ENCODE assay signal across 1 cellular context in the genomic region with DNA sequence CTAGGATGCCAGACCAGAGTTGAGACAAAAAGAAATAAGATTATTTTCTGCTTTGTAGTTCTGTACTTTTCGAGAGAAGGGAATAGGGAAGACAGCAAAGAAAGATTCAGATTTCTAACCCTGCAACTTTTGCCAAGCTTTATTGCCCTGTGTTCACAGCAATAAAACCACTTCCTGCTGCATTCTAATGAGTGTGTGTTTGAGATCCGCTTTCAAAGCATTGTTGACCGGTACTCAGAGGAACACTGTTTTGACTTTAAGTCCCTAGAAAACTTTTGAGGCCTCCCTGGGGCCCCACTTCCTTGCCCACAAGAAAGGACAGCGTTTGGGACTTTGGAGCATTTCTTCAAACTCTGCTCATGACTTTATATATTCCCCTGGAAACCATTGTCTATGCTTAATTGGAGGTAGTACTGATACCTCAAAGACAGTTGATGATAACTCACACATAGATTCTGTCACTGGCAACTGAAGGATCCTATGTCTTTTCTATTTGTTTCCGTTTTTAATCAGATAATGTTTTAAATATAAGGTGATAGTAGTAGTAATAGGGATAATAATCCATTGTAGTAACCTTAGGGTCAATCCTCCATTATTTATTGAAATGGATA.
TF ChIP-seq lines count a peak whose summit lies in the region.

No MANE protein-coding gene starts in this region.

TF ChIP-seq in GM12878, 131 proteins besides CTCF, POLR2A, EP300 and RAD21:
- peak in 1 of 2 experiments; percentile 9; a peak in 1 of 4 replicates for TF ChIP-seq IKZF2 (IDR thresholded peaks at IDR 0.05)
- TF ChIP-seq SPI1 (IDR thresholded peaks at IDR 0.05; ENCODE audit: borderline replicate concordance, insufficient read depth, low read depth, low read length), result peak; percentile 54; the same call in 1 of the 2 replicates
- TF ChIP-seq KAT2A (conservative IDR thresholded peaks at IDR 0.05; ENCODE audit: control insufficient read depth, low read depth, low read length), result no peak
- 0 out of 2 replicates have a peak, but pooled peaks have one; percentile 23 for TF ChIP-seq IRF4 (IDR thresholded peaks at IDR 0.05; ENCODE audit: low read depth, low read length)
- TF ChIP-seq ELK1 (IDR thresholded peaks at IDR 0.05; ENCODE audit: low read depth, low read length), result 0 out of 2 replicates have a peak, but pooled peaks have one; percentile 22
- TF ChIP-seq, protein P1, sequence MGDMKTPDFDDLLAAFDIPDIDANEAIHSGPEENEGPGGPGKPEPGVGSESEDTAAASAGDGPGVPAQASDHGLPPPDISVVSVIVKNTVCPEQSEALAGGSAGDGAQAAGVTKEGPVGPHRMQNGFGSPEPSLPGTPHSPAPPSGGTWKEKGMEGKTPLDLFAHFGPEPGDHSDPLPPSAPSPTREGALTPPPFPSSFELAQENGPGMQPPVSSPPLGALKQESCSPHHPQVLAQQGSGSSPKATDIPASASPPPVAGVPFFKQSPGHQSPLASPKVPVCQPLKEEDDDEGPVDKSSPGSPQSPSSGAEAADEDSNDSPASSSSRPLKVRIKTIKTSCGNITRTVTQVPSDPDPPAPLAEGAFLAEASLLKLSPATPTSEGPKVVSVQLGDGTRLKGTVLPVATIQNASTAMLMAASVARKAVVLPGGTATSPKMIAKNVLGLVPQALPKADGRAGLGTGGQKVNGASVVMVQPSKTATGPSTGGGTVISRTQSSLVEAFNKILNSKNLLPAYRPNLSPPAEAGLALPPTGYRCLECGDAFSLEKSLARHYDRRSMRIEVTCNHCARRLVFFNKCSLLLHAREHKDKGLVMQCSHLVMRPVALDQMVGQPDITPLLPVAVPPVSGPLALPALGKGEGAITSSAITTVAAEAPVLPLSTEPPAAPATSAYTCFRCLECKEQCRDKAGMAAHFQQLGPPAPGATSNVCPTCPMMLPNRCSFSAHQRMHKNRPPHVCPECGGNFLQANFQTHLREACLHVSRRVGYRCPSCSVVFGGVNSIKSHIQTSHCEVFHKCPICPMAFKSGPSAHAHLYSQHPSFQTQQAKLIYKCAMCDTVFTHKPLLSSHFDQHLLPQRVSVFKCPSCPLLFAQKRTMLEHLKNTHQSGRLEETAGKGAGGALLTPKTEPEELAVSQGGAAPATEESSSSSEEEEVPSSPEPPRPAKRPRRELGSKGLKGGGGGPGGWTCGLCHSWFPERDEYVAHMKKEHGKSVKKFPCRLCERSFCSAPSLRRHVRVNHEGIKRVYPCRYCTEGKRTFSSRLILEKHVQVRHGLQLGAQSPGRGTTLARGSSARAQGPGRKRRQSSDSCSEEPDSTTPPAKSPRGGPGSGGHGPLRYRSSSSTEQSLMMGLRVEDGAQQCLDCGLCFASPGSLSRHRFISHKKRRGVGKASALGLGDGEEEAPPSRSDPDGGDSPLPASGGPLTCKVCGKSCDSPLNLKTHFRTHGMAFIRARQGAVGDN (IDR thresholded peaks at IDR 0.05), result peak; percentile 36; the same call in 1 of the 2 replicates
- TF ChIP-seq ASH2L (IDR thresholded peaks at IDR 0.05; ENCODE audit: borderline replicate concordance, low read depth), result no peak
- no peak for TF ChIP-seq CEBPB (IDR thresholded peaks at IDR 0.05; ENCODE audit: borderline replicate concordance in 1 of 2, low read depth in 2 of 2, low read length in 2 of 2)
- peak; percentile 88 for TF ChIP-seq RUNX3 (IDR thresholded peaks at IDR 0.05; ENCODE audit: low read length)
- TF ChIP-seq MTA2 (IDR thresholded peaks at IDR 0.05; ENCODE audit: low read depth), result 0 out of 2 replicates have a peak, but pooled peaks have one; percentile 47
- peak; percentile 75 for TF ChIP-seq ZBTB40 (IDR thresholded peaks at IDR 0.05; ENCODE audit: borderline replicate concordance)
- TF ChIP-seq CBFB (IDR thresholded peaks at IDR 0.05; ENCODE audit: low read depth), result peak; percentile 35; the same call in 1 of the 2 replicates
- no peak for TF ChIP-seq ESRRA (IDR thresholded peaks at IDR 0.05; ENCODE audit: low read length)
- TF ChIP-seq REST (IDR thresholded peaks at IDR 0.05; ENCODE audit: low read depth, low read length), result no peak
- peak; percentile 63 for TF ChIP-seq GABPA (IDR thresholded peaks at IDR 0.05; ENCODE audit: low read depth)
- no peak for TF ChIP-seq TCF7 (IDR thresholded peaks at IDR 0.05; ENCODE audit: borderline replicate concordance)
- 0 out of 2 replicates have a peak, but pooled peaks have one; percentile 37 for TF ChIP-seq TAF1 (IDR thresholded peaks at IDR 0.05; ENCODE audit: borderline replicate concordance, low read depth, low read length)
